ENCODE assay signal across 27 cellular contexts in the genomic region with DNA sequence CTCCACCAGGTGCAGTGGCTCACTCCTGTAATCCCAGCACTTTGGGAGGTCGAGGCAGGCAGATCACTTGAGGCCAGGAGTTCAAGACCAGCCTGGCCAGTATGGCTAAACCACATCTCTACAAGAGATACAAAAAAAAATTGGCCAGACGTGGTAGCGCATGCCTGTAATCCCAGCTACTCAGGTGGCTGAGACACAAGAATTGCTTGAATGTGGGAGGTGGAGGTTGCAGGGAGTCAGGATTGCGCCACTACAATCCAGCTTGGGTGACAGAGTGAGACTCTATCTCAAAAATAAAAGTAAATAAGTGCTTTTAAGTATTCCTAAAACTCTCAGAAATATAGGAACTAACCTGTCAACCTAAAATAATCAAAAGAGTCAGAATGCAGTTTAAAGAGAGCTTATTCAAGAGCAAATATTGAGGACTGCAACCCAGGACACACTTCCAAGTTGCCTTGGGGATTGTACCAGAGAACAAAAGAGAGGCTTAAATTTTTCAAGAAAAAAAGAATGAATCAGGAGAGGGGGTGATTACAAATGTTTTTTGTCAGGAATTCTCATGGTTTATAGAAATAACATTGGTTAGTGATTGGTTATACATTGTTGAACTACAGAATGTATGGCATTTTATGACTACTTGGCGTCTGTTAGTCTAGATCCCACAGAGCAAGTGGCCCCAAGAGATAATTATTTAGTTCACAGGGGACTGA.
"Had no signal": no experiment of that assay in that cellular context is flagged by ENCODE, and none has a peak within 500 bp of the region (broad histone marks: within the 10 kb centered on the region; RNA-seq: fewer than 3 reads in every experiment).

No MANE protein-coding gene starts in this region.

- H3K27me3 Mint-ChIP-seq: dendritic cell treated with granulocyte-macrophage colony-stimulating factor and Interleukin-4, amounts not matched to agents 40 ng/mL and 50 ng/mL, for 4 days; stimulated activated naive CD8-positive, alpha-beta T cell treated with anti-CD3 and anti-CD28 coated beads, Interleukin-15, amount 100 ng/mL, for 72 hours had no signal

- H3K27me3 ChIP-seq: esophagus muscularis mucosa, gastrocnemius medialis, spleen, testis, tibial nerve had no signal

- ATAC-seq: effector memory CD8-positive, alpha-beta T cell; gastrocnemius medialis; left ventricle myocardium superior; psoas muscle; sciatic nerve; stimulated activated naive B cell treated with anti-CD40 and anti-IgM and Interleukin-4, amounts not matched to agents 10 μg/mL and 1 μg/mL and 100 μg/mL, for 72 hours; stimulated activated naive CD8-positive, alpha-beta T cell treated with anti-CD3 and anti-CD28 coated beads, Interleukin-15, amount 100 ng/mL, for 72 hours had no signal

- H3K4me3 ChIP-seq: esophagus muscularis mucosa, gastrocnemius medialis, lung, psoas muscle, spleen, testis, tibial nerve had no signal

- DNase-seq: effector memory CD8-positive, alpha-beta T cell; gastrocnemius medialis; glutamatergic neuron; immature natural killer cell; left colon; left ventricle myocardium superior; mesendoderm; naive B cell; occipital lobe; psoas muscle; spleen; stimulated activated CD4-positive, alpha-beta T cell treated with anti-CD3 and anti-CD28 coated beads, Interleukin-15, amount 100 ng/mL, for 24 hours; stimulated activated CD4-positive, alpha-beta T cell treated with anti-CD3 and anti-CD28 coated beads, Interleukin-1b, Interleukin-23, amount 100 ng/mL, for 48 hours; stimulated activated CD4-positive, alpha-beta T cell treated with anti-CD3 and anti-CD28 coated beads, Interleukin-4, amount 100 ng/mL, for 4 hours; stimulated activated naive B cell treated with anti-CD40 and anti-IgM and Interleukin-4, amounts not matched to agents 10 μg/mL and 1 μg/mL and 100 μg/mL, for 72 hours; stimulated activated naive CD8-positive, alpha-beta T cell treated with anti-CD3 and anti-CD28 coated beads, Interleukin-15, amount 100 ng/mL, for 72 hours; testis had no signal

- H3K4me1 Mint-ChIP-seq: immature natural killer cell; naive B cell; nephron; stimulated activated naive B cell treated with anti-CD40 and anti-IgM and Interleukin-4, amounts not matched to agents 10 μg/mL and 1 μg/mL and 100 μg/mL, for 72 hours; stimulated activated naive CD8-positive, alpha-beta T cell treated with anti-CD3 and anti-CD28 coated beads, Interleukin-15, amount 100 ng/mL, for 72 hours had no signal

- H3K27ac Mint-ChIP-seq: dendritic cell treated with granulocyte-macrophage colony-stimulating factor and Interleukin-4, amounts not matched to agents 40 ng/mL and 50 ng/mL, for 4 days; effector memory CD8-positive, alpha-beta T cell; immature natural killer cell; naive B cell; stimulated activated naive B cell treated with anti-CD40 and anti-IgM and Interleukin-4, amounts not matched to agents 10 μg/mL and 1 μg/mL and 100 μg/mL, for 72 hours; stimulated activated naive CD8-positive, alpha-beta T cell treated with anti-CD3 and anti-CD28 coated beads, Interleukin-15, amount 100 ng/mL, for 72 hours had no signal

- H3K27ac ChIP-seq: epithelial cell of prostate, esophagus muscularis mucosa, gastrocnemius medialis, parathyroid adenoma, psoas muscle, spleen, testis, tibial nerve had no signal

- H3K4me3 Mint-ChIP-seq: dendritic cell treated with granulocyte-macrophage colony-stimulating factor and Interleukin-4, amounts not matched to agents 40 ng/mL and 50 ng/mL, for 4 days; effector memory CD8-positive, alpha-beta T cell; immature natural killer cell; naive B cell; nephron; stimulated activated naive B cell treated with anti-CD40 and anti-IgM and Interleukin-4, amounts not matched to agents 10 μg/mL and 1 μg/mL and 100 μg/mL, for 72 hours; stimulated activated naive CD8-positive, alpha-beta T cell treated with anti-CD3 and anti-CD28 coated beads, Interleukin-15, amount 100 ng/mL, for 72 hours had no signal

- FAIRE-seq: colon, keratinocyte had no signal

- H3K36me3 ChIP-seq: esophagus muscularis mucosa, gastrocnemius medialis, spleen, tibial nerve had no signal

- H3K9me3 ChIP-seq: gastrocnemius medialis, testis had no signal

- H3K4me1 ChIP-seq: esophagus muscularis mucosa, gastrocnemius medialis, parathyroid adenoma, psoas muscle, spleen, testis, tibial nerve had no signal
